1 cellular context compared by ENCODE assay signal in the genomic region with DNA sequence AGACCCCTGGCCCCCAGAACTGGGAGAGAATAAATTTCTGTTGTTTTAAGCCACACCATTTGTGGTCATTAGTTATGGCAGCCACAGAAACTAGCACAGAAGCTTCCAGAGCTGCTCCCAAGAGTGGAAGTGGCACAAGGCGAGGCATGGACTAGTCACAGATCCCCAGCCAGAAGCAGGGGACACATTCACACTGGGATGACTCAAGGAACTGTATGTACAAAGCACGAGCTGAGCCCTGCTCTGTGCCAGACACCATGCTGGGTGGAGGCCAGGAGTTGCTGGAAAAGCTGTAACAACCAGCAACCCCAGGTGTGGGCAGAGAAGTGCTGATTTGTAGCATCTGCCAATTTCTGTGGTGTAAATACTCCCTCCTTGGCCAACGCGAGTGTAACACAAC.
TF ChIP-seq lines count a peak whose summit lies in the region.

No MANE protein-coding gene starts in this region.

TF ChIP-seq in K562, 482 proteins besides CTCF, POLR2A, EP300 and RAD21:
- TF ChIP-seq ARID2 (IDR thresholded peaks at IDR 0.05) (no peak), STAT5B (CRISPR knock-in tag; IDR thresholded peaks at IDR 0.05) (no peak), KAT8 (IDR thresholded peaks at IDR 0.05; ENCODE audit: low read depth) (no peak), MCM7 (IDR thresholded peaks at IDR 0.05) (no peak), ILF3 (IDR thresholded peaks at IDR 0.05; ENCODE audit: borderline replicate concordance) (no peak), ZFP91 (CRISPR knock-in tag; IDR thresholded peaks at IDR 0.05) (no peak), TBL1XR1 (IDR thresholded peaks at IDR 0.05; ENCODE audit: low read length in 2 of 2) (no peak), FOXP1 (CRISPR knock-in tag; IDR thresholded peaks at IDR 0.05) (no peak)
TF ChIP-seq in K562: peak in this region for 0.
